Comparison of ENCODE assay signal across 1 cellular context in genomic region chr19:4910594-4911273, GRCh38.
A peak's percentile ranks its signal among the peaks of the same experiment; 100 is the strongest.
TF ChIP-seq lines count a peak whose summit lies in the region.

No MANE protein-coding gene starts in this region.

TF ChIP-seq in HEK293, 187 proteins besides CTCF, POLR2A, EP300 and RAD21 (continued from another document and continues in another):
- TF ChIP-seq ZNF426 (tag by site-specific recombination; IDR thresholded peaks at IDR 0.05) (no peak), ZNF24 (tag by site-specific recombination; IDR thresholded peaks at IDR 0.05) (no peak; the same call in none of the 2 replicates), SP2 (tag by site-specific recombination; IDR thresholded peaks at IDR 0.05) (peak; percentile 56), TRIM28 (IDR thresholded peaks at IDR 0.05; ENCODE audit: borderline replicate concordance, low read length) (no peak), SP7 (tag by site-specific recombination; IDR thresholded peaks at IDR 0.05) (no peak), ZNF596 (tag by site-specific recombination; IDR thresholded peaks at IDR 0.05) (no peak), FEZF1 (tag by site-specific recombination; IDR thresholded peaks at IDR 0.05) (no peak), ZNF132 (tag by site-specific recombination; IDR thresholded peaks at IDR 0.05; ENCODE audit: borderline replicate concordance) (no peak), ZNF521 (tag by site-specific recombination; IDR thresholded peaks at IDR 0.05) (no peak), ZNF2 (tag by site-specific recombination; IDR thresholded peaks at IDR 0.05) (no peak), ZBTB11 (tag by site-specific recombination; conservative IDR thresholded peaks at IDR 0.05; ENCODE audit: low read depth) (peak; percentile 23; the same call in 1 of the 2 replicates), AEBP2 (tag by site-specific recombination; IDR thresholded peaks at IDR 0.05; ENCODE audit: borderline replicate concordance) (no peak), ZNF423 (tag by site-specific recombination; IDR thresholded peaks at IDR 0.05) (no peak), ZBTB1 (tag by site-specific recombination; IDR thresholded peaks at IDR 0.05) (no peak), SALL2 (tag by site-specific recombination; IDR thresholded peaks at IDR 0.05; ENCODE audit: borderline replicate concordance) (no peak), TSHZ1 (tag by site-specific recombination; IDR thresholded peaks at IDR 0.05; ENCODE audit: borderline replicate concordance) (no peak), ZNF558 (tag by site-specific recombination; IDR thresholded peaks at IDR 0.05) (no peak), ZNF354C (tag by site-specific recombination; IDR thresholded peaks at IDR 0.05; ENCODE audit: borderline replicate concordance, low read depth) (no peak), KLF9 (tag by site-specific recombination; IDR thresholded peaks at IDR 0.05; ENCODE audit: low read depth) (no peak), ZNF248 (tag by site-specific recombination; IDR thresholded peaks at IDR 0.05) (no peak), ZNF274 (IDR thresholded peaks at IDR 0.05; ENCODE audit: low read length) (no peak), ZNF274 (tag by site-specific recombination; IDR thresholded peaks at IDR 0.05; ENCODE audit: borderline replicate concordance) (no peak), ZNF776 (tag by site-specific recombination; IDR thresholded peaks at IDR 0.05; ENCODE audit: borderline replicate concordance) (no peak), ZNF140 (tag by site-specific recombination; IDR thresholded peaks at IDR 0.05) (no peak), HOXD13 (CRISPR knock-in tag; IDR thresholded peaks at IDR 0.05; ENCODE audit: borderline replicate concordance) (no peak), KLF16 (tag by site-specific recombination; IDR thresholded peaks at IDR 0.05) (no peak), ZBTB20 (tag by site-specific recombination; IDR thresholded peaks at IDR 0.05) (no peak), PRDM4 (tag by site-specific recombination; IDR thresholded peaks at IDR 0.05) (no peak), ZNF501 (tag by site-specific recombination; IDR thresholded peaks at IDR 0.05) (no peak), ZNF366 (tag by site-specific recombination; conservative IDR thresholded peaks at IDR 0.05) (0 out of 2 replicates have a peak, but pooled peaks have one; percentile 42), ZNF394 (tag by site-specific recombination; IDR thresholded peaks at IDR 0.05; ENCODE audit: borderline replicate concordance) (no peak), GLIS2 (tag by site-specific recombination; IDR thresholded peaks at IDR 0.05) (peak; percentile 23; the same call in 1 of the 2 replicates), ZNF449 (tag by site-specific recombination; IDR thresholded peaks at IDR 0.05) (no peak), ZNF350 (tag by site-specific recombination; IDR thresholded peaks at IDR 0.05) (no peak), ZNF292 (tag by site-specific recombination; IDR thresholded peaks at IDR 0.05; ENCODE audit: borderline replicate concordance, low read depth) (no peak), ZBTB26 (tag by site-specific recombination; optimal IDR thresholded peaks at IDR 0.05) (peak; percentile 18), GLIS1 (tag by site-specific recombination; IDR thresholded peaks at IDR 0.05) (no peak), ZNF518A (tag by site-specific recombination; conservative IDR thresholded peaks at IDR 0.05; ENCODE audit: low read depth) (no peak), ZNF214 (tag by site-specific recombination; IDR thresholded peaks at IDR 0.05; ENCODE audit: borderline replicate concordance) (no peak), ZNF677 (tag by site-specific recombination; IDR thresholded peaks at IDR 0.05) (no peak), ZNF664 (tag by site-specific recombination; IDR thresholded peaks at IDR 0.05) (no peak)
